Comparison of ENCODE assay signal across 2 cellular contexts in genomic region chr21:34969431-34970036, GRCh38.
TF ChIP-seq lines count a peak whose summit lies in the region.

No MANE protein-coding gene starts in this region.

TF ChIP-seq in HepG2, 621 proteins besides CTCF, POLR2A, EP300 and RAD21:
- TF ChIP-seq NR2F1 (CRISPR knock-in tag; IDR thresholded peaks at IDR 0.05): no peak
- no peak for TF ChIP-seq GTF3A (CRISPR knock-in tag; conservative IDR thresholded peaks at IDR 0.05)
- TF ChIP-seq ZNF512 (CRISPR knock-in tag; IDR thresholded peaks at IDR 0.05): no peak
- TF ChIP-seq BHLHE40 (IDR thresholded peaks at IDR 0.05; ENCODE audit: low read length): no peak
- TF ChIP-seq RNF219 (CRISPR knock-in tag; IDR thresholded peaks at IDR 0.05): no peak
- TF ChIP-seq HMG20A (CRISPR knock-in tag; IDR thresholded peaks at IDR 0.05; ENCODE audit: borderline replicate concordance): no peak
- TF ChIP-seq ZKSCAN1 (IDR thresholded peaks at IDR 0.05; ENCODE audit: low read length): no peak
- TF ChIP-seq REPIN1 (CRISPR knock-in tag; IDR thresholded peaks at IDR 0.05; ENCODE audit: borderline replicate concordance, low read depth): no peak
- no peak for TF ChIP-seq ZNF329 (CRISPR knock-in tag; IDR thresholded peaks at IDR 0.05; ENCODE audit: low read depth)
- TF ChIP-seq FOXK2 (IDR thresholded peaks at IDR 0.05): no peak
- no peak for TF ChIP-seq CC2D1A (CRISPR knock-in tag; IDR thresholded peaks at IDR 0.05)
- no peak for TF ChIP-seq SP5 (CRISPR knock-in tag; IDR thresholded peaks at IDR 0.05; ENCODE audit: borderline replicate concordance, low read depth)

TF ChIP-seq in K562, 482 proteins besides CTCF, POLR2A, EP300 and RAD21:
- TF ChIP-seq E2F5 (CRISPR knock-in tag; IDR thresholded peaks at IDR 0.05) (no peak), C11orf30 (IDR thresholded peaks at IDR 0.05; ENCODE audit: low read depth) (peak; percentile 41; the same call in 1 of the 2 replicates), PBX2 (CRISPR knock-in tag; IDR thresholded peaks at IDR 0.05; ENCODE audit: low read depth) (no peak), PBX2 (tag; conservative IDR thresholded peaks at IDR 0.05; ENCODE audit: low read depth) (peak; percentile 6; the same call in 1 of the 2 replicates), ESRRB (CRISPR knock-in tag; IDR thresholded peaks at IDR 0.05; ENCODE audit: borderline replicate concordance) (no peak), PHF20 (IDR thresholded peaks at IDR 0.05; ENCODE audit: partially characterized antibody) (no peak), CEBPB (tag; IDR thresholded peaks at IDR 0.05) (no peak), FOS (IDR thresholded peaks at IDR 0.05; ENCODE audit: extremely low read depth, insufficient read length) (no peak), MNT (conservative IDR thresholded peaks at IDR 0.05) (0 out of 4 replicates have a peak, but pooled peaks of 1 of the 2 experiments have one; percentile 29), PYGO2 (tag; IDR thresholded peaks at IDR 0.05) (no peak), ZNF316 (IDR thresholded peaks at IDR 0.05) (peak; percentile 64), CBX3 (IDR thresholded peaks at IDR 0.05; ENCODE audit: borderline replicate concordance in 1 of 2, low read length in 2 of 2) (no peak), MEF2A (IDR thresholded peaks at IDR 0.05; ENCODE audit: control insufficient read depth, low read depth, low read length) (0 out of 2 replicates have a peak, but pooled peaks have one; percentile 30), MLLT1 (IDR thresholded peaks at IDR 0.05) (no peak), NR2C2 (CRISPR knock-in tag; IDR thresholded peaks at IDR 0.05) (no peak), NR2C2 (tag; IDR thresholded peaks at IDR 0.05) (0 out of 2 replicates have a peak, but pooled peaks have one; percentile 21), MEF2D (tag; conservative IDR thresholded peaks at IDR 0.05; ENCODE audit: low read depth) (peak; percentile 78), ZNF165 (CRISPR knock-in tag; IDR thresholded peaks at IDR 0.05; ENCODE audit: borderline replicate concordance) (no peak)
TF ChIP-seq in K562: peak in this region for 7.
